8 cellular contexts compared by ENCODE assay signal in the genomic region with DNA sequence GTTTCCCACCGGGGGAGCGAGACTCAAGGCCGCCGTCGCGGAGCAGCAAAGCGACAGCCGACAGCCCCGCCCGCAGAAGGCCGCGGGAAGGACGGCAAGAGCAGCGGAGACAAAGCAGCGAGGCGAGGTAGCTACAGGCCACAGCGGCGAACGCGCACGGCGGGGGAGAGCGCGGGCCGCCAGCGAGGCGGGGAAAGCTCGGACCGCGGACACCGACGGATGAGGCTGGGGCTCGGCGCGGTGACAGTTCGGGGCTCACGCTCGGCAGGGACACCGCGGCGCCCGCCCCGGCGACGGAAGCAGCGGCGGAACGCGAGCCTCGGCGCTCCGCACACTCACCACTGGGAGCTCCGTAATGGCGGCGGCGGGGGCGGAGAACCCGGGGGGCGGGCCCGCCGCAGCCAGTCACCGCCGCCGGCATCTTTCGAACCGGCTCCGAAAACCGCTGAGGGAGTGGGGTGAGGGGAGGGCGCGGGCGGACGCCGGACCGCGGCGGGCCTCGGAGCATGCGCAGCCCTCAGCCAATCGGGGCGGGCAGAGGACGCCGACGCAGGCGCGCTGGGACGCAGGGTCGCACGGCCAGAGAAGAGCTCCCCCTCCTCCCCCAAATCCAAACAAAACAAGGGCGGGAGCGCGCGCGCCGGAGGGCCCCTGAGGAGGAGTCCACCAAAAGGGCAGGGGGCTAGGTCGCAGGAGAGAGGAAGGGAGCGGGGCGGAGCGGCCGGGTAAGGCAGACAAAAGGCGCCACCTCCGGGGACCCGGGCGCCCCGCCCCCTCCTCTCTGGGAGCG. TPM values are rescaled to one million over a fixed set of nuclear protein-coding genes. Genes with fewer than 3 reads are reported as not detected.
DNase-seq lines count a peak whose midpoint lies in the region; ATAC-seq and TF ChIP-seq lines count a peak whose summit lies in the region.

No MANE protein-coding gene starts in this region.

- no peaks in the 10 kb centered on the region for H3K27me3 ChIP-seq in upper lobe of right lung

- H3K9me3 ChIP-seq in upper lobe of right lung = no peaks in the 10 kb centered on the region

- peaks cover 24% of the 10 kb centered on the region for H3K4me1 ChIP-seq in upper lobe of right lung

- H3K27ac ChIP-seq in upper lobe of right lung = peak overlapping the region; percentile 97

- ATAC-seq in HG02852 (IDR thresholded peaks at IDR 0.05; ENCODE audit: unreplicated experiment) (peak; percentile 67), left cardiac atrium (peak; percentile 96), upper lobe of right lung (peak; percentile 96)

- intact Hi-C loops in left cardiac atrium (cut with DNase I) (no loop called here), posterior vena cava (cut with DNase I) (loop anchor here in 1 of 2 donors (2.0 to 5.0 kb wide), 2 partner anchors 276 to 406 kb away; no protein-coding TSS in a partner anchor), upper lobe of right lung (cut with DNase I) (no loop called here)

- in situ Hi-C loops in GM13976 (cut with MboI; ENCODE audit: low sequenced_read_pairs, unreplicated experiment) = no loop called here

- no peaks in the 10 kb centered on the region for H3K36me3 ChIP-seq in upper lobe of right lung

- DNase-seq in GM13976 (ENCODE audit: low spot score) (peak; percentile 96), NCI-H1436 treated with DMSO at 0.1 percent for 48 hours (lab: John Stamatoyannopoulos, UW) (peak; percentile 83), T follicular helper cell (ENCODE audit: low read depth) (peak; percentile 92), amniotic epithelial cell (ENCODE audit: low read depth) (peak; percentile 87), left cardiac atrium (peak; percentile 96), posterior vena cava (ENCODE audit: low spot score) (peak; percentile 98), upper lobe of right lung (peak; percentile 98)

- TF ChIP-seq CTCF in GM13976 (IDR thresholded peaks at IDR 0.05; ENCODE audit: borderline replicate concordance, control extremely low read depth, extremely low read depth, insufficient read depth, missing control alignments) = no peak
- TF ChIP-seq CTCF in upper lobe of right lung (IDR thresholded peaks at IDR 0.05) = no peak

- H3K4me3 ChIP-seq in upper lobe of right lung = peak overlapping the region; percentile 97

RNA-seq across cellular contexts. Expression of a gene that starts 0.6 kb away (rescaled TPM):
- total RNA-seq in left cardiac atrium (100 to 1,000 TPM; 128 to 133 TPM), posterior vena cava (100 to 1,000 TPM; 149 to 164 TPM), upper lobe of right lung (249 TPM)

RNA-seq across cellular contexts. Expression of a gene that starts 54.0 kb away (rescaled TPM):
- under 1 TPM; 0.18 to 0.44 TPM for total RNA-seq in left cardiac atrium
- total RNA-seq in posterior vena cava = 1 to 10 TPM in 1 of 2 donors, under 1 TPM in 1; 0.14 to 2.1 TPM
- 0.52 TPM for total RNA-seq in upper lobe of right lung

Comparison
In these comparisons a context has a peak if more than half of its experiments do, and no peak if none do; other contexts are left out.
1. Peak in every context shown above with its lines: DNase-seq, ATAC-seq, H3K4me3 ChIP-seq and H3K27ac ChIP-seq.